ENCODE assay signal across 1 cellular context in the genomic region with DNA sequence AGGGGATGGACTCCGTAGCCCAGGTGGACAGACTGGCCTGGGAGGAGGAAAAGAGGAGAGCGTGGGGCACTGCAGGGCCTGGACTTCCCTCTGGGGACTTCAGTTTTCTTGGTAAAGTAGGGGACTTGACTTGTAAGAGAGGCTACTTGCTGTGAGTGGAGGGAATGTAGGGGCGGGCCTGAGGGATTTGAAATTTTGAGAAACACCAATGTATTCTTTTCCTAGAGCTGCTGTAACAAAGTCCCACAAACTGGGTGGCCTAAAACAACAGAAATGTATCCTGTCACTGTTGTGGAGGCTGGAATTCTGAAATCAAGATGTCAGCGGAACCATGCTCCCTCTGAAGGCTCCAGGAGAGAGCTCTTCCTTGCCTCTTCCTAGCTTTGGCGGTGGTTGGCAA.
TF ChIP-seq lines count a peak whose summit lies in the region.

No MANE protein-coding gene starts in this region.

TF ChIP-seq in IMR-90, 13 proteins besides CTCF, POLR2A, EP300 and RAD21:
- TF ChIP-seq CHD1 (IDR thresholded peaks at IDR 0.05; ENCODE audit: low read depth, low read length) (no peak), MXI1 (IDR thresholded peaks at IDR 0.05; ENCODE audit: borderline replicate concordance, low read depth, low read length) (no peak)
